ENCODE assay signal across 8 cellular contexts in genomic region chr19:13150919-13151604, GRCh38. TPM values are rescaled to one million over a fixed set of nuclear protein-coding genes. Genes with fewer than 3 reads are reported as not detected.
DNase-seq lines count a peak whose midpoint lies in the region; ATAC-seq and TF ChIP-seq lines count a peak whose summit lies in the region.

No MANE protein-coding gene starts in this region.

- no peaks in the 10 kb centered on the region for H3K9me3 Mint-ChIP-seq in dendritic cell treated with granulocyte-macrophage colony-stimulating factor and Interleukin-4, amounts not matched to agents 40 ng/mL and 50 ng/mL, for 4 days

- POLR2A ChIA-PET in SK-N-SH (lab: Yijun Ruan, JAX) = interaction anchor here (1.1 to 2.8 kb wide), 3 partner anchors 10 to 177 kb away, joined by 4 to 24 read pairs (median 6); no protein-coding TSS in a partner anchor

- no peak for TF ChIP-seq RAD21 in SK-N-SH (IDR thresholded peaks at IDR 0.05; ENCODE audit: low read length)

- no peak for ATAC-seq in mucosa of descending colon
- no peak for ATAC-seq in GM21737 (IDR thresholded peaks at IDR 0.05; ENCODE audit: unreplicated experiment)

- CTCF ChIA-PET in SK-N-SH (lab: Yijun Ruan, JAX) = interaction anchor here (0.7 to 1.8 kb wide), 6 partner anchors 13 to 185 kb away, joined by 3 to 10 read pairs (median 5); no protein-coding TSS in a partner anchor

- H3K9me3 ChIP-seq in SK-N-SH = no peaks in the 10 kb centered on the region
- no peaks in the 10 kb centered on the region for H3K9me3 ChIP-seq in mucosa of descending colon
- no peaks in the 10 kb centered on the region for H3K9me3 ChIP-seq in tibial artery

- no peak for TF ChIP-seq CTCF in SK-N-SH (IDR thresholded peaks at IDR 0.05)
- no peak for TF ChIP-seq CTCF in mucosa of descending colon (IDR thresholded peaks at IDR 0.05)
- TF ChIP-seq CTCF in tibial artery (IDR thresholded peaks at IDR 0.05) = no peak

- H3K27ac Mint-ChIP-seq in dendritic cell treated with granulocyte-macrophage colony-stimulating factor and Interleukin-4, amounts not matched to agents 40 ng/mL and 50 ng/mL, for 4 days = peak overlapping the region; percentile 99

- H3K4me3 ChIP-seq in H7 (ENCODE audit: insufficient read depth, low read depth, low read length) (peak overlapping the region; percentile 94), SK-N-SH (ENCODE audit: low read depth in 2 of 2, low read length in 1 of 2) (peak overlapping the region; percentile 83 to 94), mucosa of descending colon (peak overlapping the region; percentile 56), tibial artery (peak overlapping the region; percentile 94 to 98)

- H2AFZ ChIP-seq in SK-N-SH (ENCODE audit: low read depth) = no peak overlapping the region

- no peak for TF ChIP-seq EP300 in SK-N-SH (IDR thresholded peaks at IDR 0.05; ENCODE audit: borderline replicate concordance in 1 of 2, low read depth in 1 of 2, low read length in 1 of 2)

- H3K27me3 Mint-ChIP-seq in dendritic cell treated with granulocyte-macrophage colony-stimulating factor and Interleukin-4, amounts not matched to agents 40 ng/mL and 50 ng/mL, for 4 days = no peaks in the 10 kb centered on the region

- H3K9ac ChIP-seq in SK-N-SH = peak overlapping the region; percentile 94

- peaks cover 21% of the 10 kb centered on the region for H3F3A ChIP-seq in SK-N-SH (replicated peaks; ENCODE audit: insufficient read depth)

- peaks cover 54% of the 10 kb centered on the region for H3K4me1 Mint-ChIP-seq in dendritic cell treated with granulocyte-macrophage colony-stimulating factor and Interleukin-4, amounts not matched to agents 40 ng/mL and 50 ng/mL, for 4 days (ENCODE audit: low read depth)

- peaks cover 3% of the 10 kb centered on the region for H3K36me3 ChIP-seq in H7 (replicated peaks; ENCODE audit: control insufficient read depth, insufficient read depth, low read length)
- peaks cover 0 to 19% of the 10 kb centered on the region in 2 experiments for H3K36me3 ChIP-seq in SK-N-SH (replicated peaks in 1 of 2; ENCODE audit: control insufficient read depth in 1 of 2, insufficient read depth in 2 of 2, low read length in 1 of 2)
- H3K36me3 ChIP-seq in mucosa of descending colon (ENCODE audit: low read depth) = peaks cover 3% of the 10 kb centered on the region
- peaks cover 0 to 6% (median 0%) of the 10 kb centered on the region in 3 donors for H3K36me3 ChIP-seq in tibial artery

- 0% methylated on average over 23 of the region's 34 CpGs for WGBS in SK-N-SH (ENCODE audit: low lambda C conversion rate)

- peak overlapping the region; percentile 97 for H3K4me3 Mint-ChIP-seq in dendritic cell treated with granulocyte-macrophage colony-stimulating factor and Interleukin-4, amounts not matched to agents 40 ng/mL and 50 ng/mL, for 4 days

- H3K4me1 ChIP-seq in SK-N-SH (ENCODE audit: control insufficient read depth in 1 of 2, insufficient read depth in 2 of 2, low read depth in 1 of 2, low read length in 1 of 2) = peaks cover 4 to 19% of the 10 kb centered on the region in 2 experiments; a peak in 1 of 4 replicates
- H3K4me1 ChIP-seq in mucosa of descending colon (ENCODE audit: low read depth) = peaks cover 29% of the 10 kb centered on the region
- H3K4me1 ChIP-seq in tibial artery = peaks cover 0 to 35% (median 26%) of the 10 kb centered on the region in 4 donors

- H3K79me2 ChIP-seq in SK-N-SH (ENCODE audit: insufficient read depth) = peaks cover 64% of the 10 kb centered on the region

- peaks cover 25% of the 10 kb centered on the region for H4K20me1 ChIP-seq in SK-N-SH (ENCODE audit: insufficient read depth)

- H3K27me3 ChIP-seq in H7 (ENCODE audit: control insufficient read depth, insufficient read depth, low read length) = no peaks in the 10 kb centered on the region
- no peaks in the 10 kb centered on the region for H3K27me3 ChIP-seq in SK-N-SH (ENCODE audit: insufficient read depth)
- no peaks in the 10 kb centered on the region for H3K27me3 ChIP-seq in tibial artery

- intact Hi-C loops in dendritic cell treated with granulocyte-macrophage colony-stimulating factor and Interleukin-4, amounts not matched to agents 40 ng/mL and 50 ng/mL, for 4 days (cut with micrococcal nuclease) = loop anchor here (2.0 to 5.0 kb wide), 2 partner anchors 34 to 49 kb away; partner anchors contain the start of genes LYL1 and TRMT1
- intact Hi-C loops in mucosa of descending colon (cut with DNase I, micrococcal nuclease) = no loop called here
- intact Hi-C loops in tibial artery (cut with DNase I; ENCODE audit: low total_unique reads) = loop anchor here (10.0 kb wide), 1 partner anchor 694 kb away; no protein-coding TSS in a partner anchor

- no peaks in the 10 kb centered on the region for H3K9me2 ChIP-seq in SK-N-SH

- H3K36me3 Mint-ChIP-seq in dendritic cell treated with granulocyte-macrophage colony-stimulating factor and Interleukin-4, amounts not matched to agents 40 ng/mL and 50 ng/mL, for 4 days (ENCODE audit: low read depth) = peaks cover 60% of the 10 kb centered on the region

- H3K4me2 ChIP-seq in SK-N-SH = peak overlapping the region; percentile 81

- DNase-seq in H7 (peak; percentile 78), SK-N-SH (no peak), mucosa of descending colon (peak in 2 of 3 donors; percentile 61 to 78), tibial artery (peak in 1 of 2 donors; percentile 81), Ammon's horn (ENCODE audit: low spot score) (no peak), NCI-H526 treated with DMSO at 0.1 percent for 48 hours (lab: John Stamatoyannopoulos, UW) (no peak)

- H3K27ac ChIP-seq in SK-N-SH (ENCODE audit: low read depth in 2 of 2, low read length in 1 of 2) (peak overlapping the region; percentile 95 to 99), tibial artery (peak overlapping the region; percentile 99)

TF ChIP-seq in SK-N-SH, 30 proteins besides CTCF, POLR2A, EP300 and RAD21 (continues in another document):
- TF ChIP-seq REST (IDR thresholded peaks at IDR 0.05; ENCODE audit: low read depth, low read length) = no peak
- TF ChIP-seq JUND (IDR thresholded peaks at IDR 0.05) = no peak
- TF ChIP-seq FOSL2 (IDR thresholded peaks at IDR 0.05; ENCODE audit: borderline replicate concordance, low read depth) = no peak
- TF ChIP-seq EZH2phosphoT487 (IDR thresholded peaks at IDR 0.05; ENCODE audit: borderline replicate concordance, low read depth) = no peak
- no peak for TF ChIP-seq CHD2 (IDR thresholded peaks at IDR 0.05; ENCODE audit: low read length, partially characterized antibody)
- TF ChIP-seq TEAD4 (IDR thresholded peaks at IDR 0.05; ENCODE audit: borderline replicate concordance, insufficient read depth) = no peak
- no peak for TF ChIP-seq YY1 (IDR thresholded peaks at IDR 0.05; ENCODE audit: low read depth)
- no peak for TF ChIP-seq SMC3 (IDR thresholded peaks at IDR 0.05; ENCODE audit: low read depth, low read length)
- TF ChIP-seq MXI1 (IDR thresholded peaks at IDR 0.05; ENCODE audit: low read depth, low read length) = no peak
- TF ChIP-seq FOXM1 (IDR thresholded peaks at IDR 0.05; ENCODE audit: low read depth) = no peak

RNA-seq across cellular contexts. Expression of gene IER2, which starts 0.9 kb away (rescaled TPM):
- 34.5 and 56.4 TPM in 2 replicates for total RNA-seq in H7 (2014; rRNA removed; shearing (Covaris generic))
- 55.7 and 115 TPM in 2 replicates for polyA plus RNA-seq in SK-N-SH (2012; rRNA removed)
- polyA plus RNA-seq in SK-N-SH (2012; cell fraction: cytosol; rRNA removed) = 56.1 and 82.2 TPM in 2 replicates
- polyA plus RNA-seq in SK-N-SH (2012; cell fraction: nucleus; rRNA removed) = 210 and 342 TPM in 2 replicates
- total RNA-seq in mucosa of descending colon = 100 to 1,000 TPM; 101 to 117 (median 112) TPM

RNA-seq across cellular contexts. Expression of gene STX10, which starts 0.9 kb away (rescaled TPM):
- total RNA-seq in H7 (2014; rRNA removed; shearing (Covaris generic)) = 60.1 and 60.7 TPM in 2 replicates
- polyA plus RNA-seq in SK-N-SH (2012; rRNA removed) = 143 and 163 TPM in 2 replicates
- 105 and 124 TPM in 2 replicates for polyA plus RNA-seq in SK-N-SH (2012; cell fraction: cytosol; rRNA removed)
- polyA plus RNA-seq in SK-N-SH (2012; cell fraction: nucleus; rRNA removed) = 322 and 532 TPM in 2 replicates
- total RNA-seq in mucosa of descending colon = 10 to 100 TPM; 48.2 to 59.7 (median 49.3) TPM

RNA-seq across cellular contexts. Expression of gene NACC1, which starts 33.0 kb away (rescaled TPM):
- total RNA-seq in H7 (2014; rRNA removed; shearing (Covaris generic)) = 254 and 292 TPM in 2 replicates
- polyA plus RNA-seq in SK-N-SH (2012; rRNA removed) = 72.8 and 127 TPM in 2 replicates
- polyA plus RNA-seq in SK-N-SH (2012; cell fraction: cytosol; rRNA removed) = 36.3 and 58.8 TPM in 2 replicates
- polyA plus RNA-seq in SK-N-SH (2012; cell fraction: nucleus; rRNA removed) = 107 and 113 TPM in 2 replicates
- 10 to 100 TPM; 42.2 to 58.9 (median 54.1) TPM for total RNA-seq in mucosa of descending colon

RNA-seq across cellular contexts. Expression of gene TRMT1, which starts 34.5 kb away (rescaled TPM):
- 81.5 and 89.1 TPM in 2 replicates for total RNA-seq in H7 (2014; rRNA removed; shearing (Covaris generic))
- 60.9 and 64.9 TPM in 2 replicates for polyA plus RNA-seq in SK-N-SH (2012; rRNA removed)
- polyA plus RNA-seq in SK-N-SH (2012; cell fraction: cytosol; rRNA removed) = 15.7 and 22.8 TPM in 2 replicates
- polyA plus RNA-seq in SK-N-SH (2012; cell fraction: nucleus; rRNA removed) = 485 and 635 TPM in 2 replicates
- total RNA-seq in mucosa of descending colon = 10 to 100 TPM; 26.6 to 37.9 (median 30.0) TPM

RNA-seq across cellular contexts. Expression of gene LYL1, which starts 48.4 kb away (rescaled TPM):
- 1.5 and 1.7 TPM in 2 replicates for total RNA-seq in H7 (2014; rRNA removed; shearing (Covaris generic))
- 1.1 and 2.2 TPM in 2 replicates for polyA plus RNA-seq in SK-N-SH (2012; rRNA removed)
- polyA plus RNA-seq in SK-N-SH (2012; cell fraction: cytosol; rRNA removed) = 0.80 and 1.8 TPM in 2 replicates
- polyA plus RNA-seq in SK-N-SH (2012; cell fraction: nucleus; rRNA removed) = 3.7 and 4.9 TPM in 2 replicates
- 1 to 10 TPM; 1.7 to 7.6 (median 4.7) TPM for total RNA-seq in mucosa of descending colon

Comparison
In these comparisons a context has a peak if more than half of its experiments do, and no peak if none do; other contexts are left out.
1. DNase-seq: peak in H7 (single experiment) and mucosa of descending colon (2 of 3); none in SK-N-SH (single experiment), Ammon's horn (single experiment) and NCI-H526 treated with DMSO at 0.1 percent for 48 hours (single experiment).
2. intact Hi-C loops: an anchor here in dendritic cell treated with granulocyte-macrophage colony-stimulating factor and Interleukin-4, amounts not matched to agents 40 ng/mL and 50 ng/mL, for 4 days (2.0 to 5.0 kb wide) and tibial artery (10.0 kb wide); none called in mucosa of descending colon.
3. Peak in every context shown above with its lines, with median percentiles within 50 percentile points of each other: H3K4me3 ChIP-seq.